In genomic region chr12:25715147-25715546, GRCh38 we compare ENCODE assay signal across 16 cellular contexts.
A peak's percentile ranks its signal among the peaks of the same experiment; 100 is the strongest.
DNase-seq lines count a peak whose midpoint lies in the region; ATAC-seq and TF ChIP-seq lines count a peak whose summit lies in the region.
"Had no signal": no experiment of that assay in that cellular context is flagged by ENCODE, and none has a peak within 500 bp of the region (broad histone marks: within the 10 kb centered on the region; RNA-seq: fewer than 3 reads in every experiment).

No MANE protein-coding gene starts in this region.

- H3K27me3 ChIP-seq in brain microvascular endothelial cell (replicated peaks), result no peaks in the 10 kb centered on the region

- TF ChIP-seq CTCF in AG10803 (conservative IDR thresholded peaks at IDR 0.05; ENCODE audit: low read length) (no peak), brain microvascular endothelial cell (IDR thresholded peaks at IDR 0.05; ENCODE audit: low read depth, low read length, missing control alignments) (no peak)

- in situ Hi-C loops in brain microvascular endothelial cell (cut with HindIII; ENCODE audit: low pct_ligation_motif_present, low sequenced_read_pairs), result no loop called here

- no peak overlapping the region for H3K4me3 ChIP-seq in AG10803 (ENCODE audit: low read length)
- no peak overlapping the region for H3K4me3 ChIP-seq in brain microvascular endothelial cell (ENCODE audit: low read depth, low read length)
- H3K4me3 ChIP-seq: HAP-1 had no signal

- no peaks in the 10 kb centered on the region for H3K36me3 ChIP-seq in brain microvascular endothelial cell (replicated peaks)
- H3K36me3 ChIP-seq: HAP-1 had no signal

- ATAC-seq in sciatic nerve, result peak; percentile 81
- ATAC-seq in HG02981 (IDR thresholded peaks at IDR 0.05; ENCODE audit: unreplicated experiment), result no peak
- ATAC-seq in GM21528 (IDR thresholded peaks at IDR 0.05; ENCODE audit: low FRiP score, unreplicated experiment), result no peak

- no peak overlapping the region for H3K27ac ChIP-seq in brain microvascular endothelial cell

- intact Hi-C loops in sciatic nerve (cut with DNase I), result no loop called here

- DNase-seq in AG10803 (ENCODE audit: low read depth) (peak; percentile 66), GM03348 (ENCODE audit: low spot score) (peak; percentile 57), fibroblast of gingiva (ENCODE audit: low read depth) (peak; percentile 61), sciatic nerve (ENCODE audit: low spot score) (no peak), brain microvascular endothelial cell (no peak), NCI-H2081 treated with DMSO at 0.1 percent for 48 hours (lab: John Stamatoyannopoulos, UW) (no peak)
- DNase-seq: C1 segment of cervical spinal cord, DMS153, KG1, MM.1S, NCI-H1092 treated with DMSO at 0.1 percent for 48 hours, NCI-H2227 treated with DMSO at 0.1 percent for 48 hours, NCI-H524 had no signal

Comparison
In these comparisons a context has a peak if more than half of its experiments do, and no peak if none do; other contexts are left out.
1. DNase-seq: peak in AG10803 (single experiment), GM03348 (single experiment) and fibroblast of gingiva (single experiment); none in sciatic nerve (single experiment), brain microvascular endothelial cell (single experiment) and NCI-H2081 treated with DMSO at 0.1 percent for 48 hours (single experiment).